In genomic region chr5:33272288-33272687, GRCh38 we compare ENCODE assay signal across 1 cellular context.
TF ChIP-seq lines count a peak whose summit lies in the region.

No MANE protein-coding gene starts in this region.

TF ChIP-seq in IMR-90, 13 proteins besides CTCF, POLR2A, EP300 and RAD21:
- TF ChIP-seq CHD1 (IDR thresholded peaks at IDR 0.05; ENCODE audit: low read depth, low read length), result no peak
- no peak for TF ChIP-seq USF2 (IDR thresholded peaks at IDR 0.05; ENCODE audit: low read depth, low read length)
- no peak for TF ChIP-seq RFX5 (IDR thresholded peaks at IDR 0.05; ENCODE audit: low read depth, low read length)
- TF ChIP-seq FOS (IDR thresholded peaks at IDR 0.05; ENCODE audit: low read depth, low read length), result peak; percentile 73
- no peak for TF ChIP-seq MAFK (IDR thresholded peaks at IDR 0.05; ENCODE audit: low read depth, low read length)
- TF ChIP-seq SMC3 (IDR thresholded peaks at IDR 0.05; ENCODE audit: low read depth, low read length), result no peak
- TF ChIP-seq BHLHE40 (IDR thresholded peaks at IDR 0.05; ENCODE audit: low read depth, low read length), result no peak
- TF ChIP-seq MXI1 (IDR thresholded peaks at IDR 0.05; ENCODE audit: borderline replicate concordance, low read depth, low read length), result no peak
- TF ChIP-seq NFE2L2 (IDR thresholded peaks at IDR 0.05; ENCODE audit: low read depth, low read length), result no peak
- TF ChIP-seq CEBPB (IDR thresholded peaks at IDR 0.05; ENCODE audit: low read depth, low read length), result peak; percentile 56; the same call in 1 of the 2 replicates
- no peak for TF ChIP-seq RCOR1 (IDR thresholded peaks at IDR 0.05; ENCODE audit: insufficient replicate concordance, low read length)
- no peak for TF ChIP-seq MAZ (IDR thresholded peaks at IDR 0.05; ENCODE audit: borderline replicate concordance, low read depth, low read length)
- no peak for TF ChIP-seq ELK1 (IDR thresholded peaks at IDR 0.05; ENCODE audit: borderline replicate concordance, low read depth, low read length)
